22 cellular contexts compared by ENCODE assay signal in genomic region chr12:114697246-114697716, GRCh38. TPM values are rescaled to one million over a fixed set of nuclear protein-coding genes. Genes with fewer than 3 reads are reported as not detected.
DNase-seq lines count a peak whose midpoint lies in the region; ATAC-seq and TF ChIP-seq lines count a peak whose summit lies in the region.
"Had no signal": no experiment of that assay in that cellular context is flagged by ENCODE, and none has a peak within 500 bp of the region (broad histone marks: within the 10 kb centered on the region; RNA-seq: fewer than 3 reads in every experiment).

No MANE protein-coding gene starts in this region.

- TF ChIP-seq CTCF in nephron progenitor cell (IDR thresholded peaks at IDR 0.05) (no peak), GM10266 (IDR thresholded peaks at IDR 0.05; ENCODE audit: control insufficient read depth, insufficient read depth, low read depth, missing control alignments) (no peak)

- no peak for ATAC-seq in activated naive CD8-positive, alpha-beta T cell treated with anti-CD3 and anti-CD28 coated beads, Interleukin-2, amount 50 U/mL, for 24 hours
- ATAC-seq in HG02588 (IDR thresholded peaks at IDR 0.05; ENCODE audit: unreplicated experiment), result no peak
- ATAC-seq: activated CD4-positive, CD25-positive, alpha-beta regulatory T cell treated with anti-CD3 and anti-CD28 coated beads, Interleukin-2, amount 50 U/mL, for 24 hours; activated CD8-positive, alpha-beta T cell treated with anti-CD3 and anti-CD28 coated beads for 36 hours; CD8-positive, alpha-beta T cell; stimulated activated naive CD8-positive, alpha-beta T cell treated with anti-CD3 and anti-CD28 coated beads, Interleukin-15, Interleukin-2, amounts not matched to agents 100 U/mL and 50 U/mL, for 24 hours had no signal

- no peaks in the 10 kb centered on the region for H3K36me3 ChIP-seq in iPS-15b (ENCODE audit: control insufficient read depth, insufficient read depth, low read length)
- H3K36me3 ChIP-seq: esophagus muscularis mucosa, right atrium auricular region had no signal

- H3K4me1 ChIP-seq in iPS-15b (ENCODE audit: control insufficient read depth, insufficient read depth, low read length), result peaks cover 19% of the 10 kb centered on the region

- DNase-seq in activated naive CD8-positive, alpha-beta T cell treated with anti-CD3 and anti-CD28 coated beads for 36 hours, result no peak
- DNase-seq in activated naive CD8-positive, alpha-beta T cell treated with anti-CD3 and anti-CD28 coated beads, Interleukin-2, amount 50 U/mL, for 24 hours, result no peak
- no peak for DNase-seq in nephron progenitor cell
- no peak for DNase-seq in NCI-H146 treated with DMSO at 0.1 percent for 48 hours (lab: John Stamatoyannopoulos, UW; ENCODE audit: unreplicated experiment)
- no peak for DNase-seq in GM10266 (ENCODE audit: extremely low spot score)
- DNase-seq in NCI-H510A (lab: John Stamatoyannopoulos, UW), result no peak
- DNase-seq: activated CD8-positive, alpha-beta T cell treated with anti-CD3 and anti-CD28 coated beads for 36 hours; activated effector memory CD4-positive, alpha-beta T cell treated with Interleukin-2 at 50 U/mL for 16 hours; CD8-positive, alpha-beta T cell; mammary epithelial cell; naive B cell; NCI-H187 treated with DMSO at 0.1 percent for 48 hours; stimulated activated CD4-positive, alpha-beta T cell treated with anti-CD3 and anti-CD28 coated beads, Interleukin-12 subunit alpha, Interleukin-12 subunit beta, amount 100 ng/mL, for 4 hours; stimulated activated CD4-positive, alpha-beta T cell treated with anti-CD3 and anti-CD28 coated beads, Interleukin-4, amount 100 ng/mL, for 4 hours; stimulated activated naive CD8-positive, alpha-beta T cell treated with anti-CD3 and anti-CD28 coated beads, Interleukin-15, Interleukin-2, amounts not matched to agents 100 U/mL and 50 U/mL, for 24 hours; T-helper 1 cell had no signal

- H3K9me3 ChIP-seq in iPS-15b (ENCODE audit: control insufficient read depth, insufficient read depth, low read length), result no peaks in the 10 kb centered on the region
- H3K9me3 ChIP-seq: esophagus muscularis mucosa, right atrium auricular region had no signal

- no peak overlapping the region for H3K4me3 Mint-ChIP-seq in activated naive CD8-positive, alpha-beta T cell treated with anti-CD3 and anti-CD28 coated beads for 36 hours
- H3K4me3 Mint-ChIP-seq in activated naive CD8-positive, alpha-beta T cell treated with anti-CD3 and anti-CD28 coated beads, Interleukin-2, amount 50 U/mL, for 24 hours, result no peak overlapping the region
- peak overlapping the region; percentile 71 for H3K4me3 Mint-ChIP-seq in nephron progenitor cell
- H3K4me3 Mint-ChIP-seq: activated CD8-positive, alpha-beta T cell treated with anti-CD3 and anti-CD28 coated beads for 36 hours; CD8-positive, alpha-beta T cell; naive B cell had no signal

- no peak overlapping the region for H3K9ac ChIP-seq in iPS-15b (ENCODE audit: low read depth, low read length)
- H3K9ac ChIP-seq: KMS-11 had no signal

- no peaks in the 10 kb centered on the region for H3K36me3 Mint-ChIP-seq in activated naive CD8-positive, alpha-beta T cell treated with anti-CD3 and anti-CD28 coated beads for 36 hours
- H3K36me3 Mint-ChIP-seq in activated naive CD8-positive, alpha-beta T cell treated with anti-CD3 and anti-CD28 coated beads, Interleukin-2, amount 50 U/mL, for 24 hours (ENCODE audit: low read depth), result peaks cover 4% of the 10 kb centered on the region
- H3K36me3 Mint-ChIP-seq in nephron progenitor cell (ENCODE audit: low read depth), result no peaks in the 10 kb centered on the region
- H3K36me3 Mint-ChIP-seq: CD8-positive, alpha-beta T cell had no signal

- no peaks in the 10 kb centered on the region for H3K9me3 Mint-ChIP-seq in activated naive CD8-positive, alpha-beta T cell treated with anti-CD3 and anti-CD28 coated beads for 36 hours
- no peaks in the 10 kb centered on the region for H3K9me3 Mint-ChIP-seq in activated naive CD8-positive, alpha-beta T cell treated with anti-CD3 and anti-CD28 coated beads, Interleukin-2, amount 50 U/mL, for 24 hours
- no peaks in the 10 kb centered on the region for H3K9me3 Mint-ChIP-seq in nephron progenitor cell
- H3K9me3 Mint-ChIP-seq: activated CD8-positive, alpha-beta T cell treated with anti-CD3 and anti-CD28 coated beads for 36 hours; CD8-positive, alpha-beta T cell had no signal

- peaks cover 100% of the 10 kb centered on the region for H3K27me3 ChIP-seq in iPS-15b (ENCODE audit: control insufficient read depth, insufficient read depth, low read length)

- H3K27me3 Mint-ChIP-seq in activated naive CD8-positive, alpha-beta T cell treated with anti-CD3 and anti-CD28 coated beads for 36 hours, result peaks cover 99% of the 10 kb centered on the region
- peaks cover 94% of the 10 kb centered on the region for H3K27me3 Mint-ChIP-seq in activated naive CD8-positive, alpha-beta T cell treated with anti-CD3 and anti-CD28 coated beads, Interleukin-2, amount 50 U/mL, for 24 hours
- peaks cover 100% of the 10 kb centered on the region for H3K27me3 Mint-ChIP-seq in nephron progenitor cell (ENCODE audit: low read depth, poor library complexity)

- H3K4me1 Mint-ChIP-seq in activated naive CD8-positive, alpha-beta T cell treated with anti-CD3 and anti-CD28 coated beads for 36 hours, result no peaks in the 10 kb centered on the region
- H3K4me1 Mint-ChIP-seq in activated naive CD8-positive, alpha-beta T cell treated with anti-CD3 and anti-CD28 coated beads, Interleukin-2, amount 50 U/mL, for 24 hours, result no peaks in the 10 kb centered on the region
- H3K4me1 Mint-ChIP-seq in nephron progenitor cell, result peaks cover 57% of the 10 kb centered on the region

- H3K4me3 ChIP-seq in iPS-15b (ENCODE audit: low read depth, low read length), result peak overlapping the region; percentile 38

- peak overlapping the region; percentile 38 for H3K27ac Mint-ChIP-seq in activated naive CD8-positive, alpha-beta T cell treated with anti-CD3 and anti-CD28 coated beads for 36 hours
- H3K27ac Mint-ChIP-seq in activated naive CD8-positive, alpha-beta T cell treated with anti-CD3 and anti-CD28 coated beads, Interleukin-2, amount 50 U/mL, for 24 hours, result no peak overlapping the region
- no peak overlapping the region for H3K27ac Mint-ChIP-seq in nephron progenitor cell
- H3K27ac Mint-ChIP-seq: activated CD8-positive, alpha-beta T cell treated with anti-CD3 and anti-CD28 coated beads for 36 hours; CD8-positive, alpha-beta T cell had no signal

RNA-seq across cellular contexts. Expression of gene TBX3, which starts 13.3 kb away (rescaled TPM):
- not detected for total RNA-seq in activated naive CD8-positive, alpha-beta T cell treated with anti-CD3 and anti-CD28 coated beads for 36 hours
- total RNA-seq: activated CD8-positive, alpha-beta T cell treated with anti-CD3 and anti-CD28 coated beads for 36 hours; CD8-positive, alpha-beta T cell had no signal
